ENCODE assay signal across 17 cellular contexts in genomic region chr15:67792250-67792942, GRCh38. TPM values are rescaled to one million over a fixed set of nuclear protein-coding genes. Genes with fewer than 3 reads are reported as not detected.
"Had no signal": no experiment of that assay in that cellular context is flagged by ENCODE, and none has a peak within 500 bp of the region (broad histone marks: within the 10 kb centered on the region; RNA-seq: fewer than 3 reads in every experiment).

No MANE protein-coding gene starts in this region.

- H3K27me3 ChIP-seq: gastroesophageal sphincter, upper lobe of left lung had no signal

- H3K36me3 ChIP-seq: prostate gland, upper lobe of left lung had no signal

- H3K9me3 ChIP-seq: prostate gland had no signal

- H3K4me3 ChIP-seq: coronary artery, gastroesophageal sphincter, prostate gland, upper lobe of left lung had no signal

- DNase-seq: activated naive CD4-positive, alpha-beta T cell treated with anti-CD3 and anti-CD28 coated beads, Interleukin-2, amount 10 ng/mL, durations not matched to agents 7 days and 5 days; caudate nucleus; effector CD4-positive, alpha-beta T cell; left cardiac atrium; naive thymus-derived CD4-positive, alpha-beta T cell; stimulated activated CD4-positive, alpha-beta T cell treated with anti-CD3 and anti-CD28 coated beads, Interleukin-2, amount 100 ng/mL, for 48 hours; stimulated activated naive CD4-positive, alpha-beta T cell treated with Interleukin-2 at 50 U/mL for 16 hours; T-helper 17 cell; upper lobe of left lung had no signal

- H3K4me1 ChIP-seq: gastroesophageal sphincter, prostate gland had no signal

- ATAC-seq: gastroesophageal sphincter; left cardiac atrium; naive thymus-derived CD4-positive, alpha-beta T cell; T-helper 17 cell had no signal

- H3K27ac ChIP-seq: coronary artery, gastroesophageal sphincter, prostate gland, upper lobe of left lung had no signal

RNA-seq across cellular contexts. Expression of gene SKOR1, which starts 32.9 kb away (rescaled TPM):
- polyA plus RNA-seq: naive thymus-derived CD4-positive, alpha-beta T cell had no signal

RNA-seq across cellular contexts. Expression of gene RNU6-1, which starts 47.4 kb away (rescaled TPM):
- total RNA-seq: activated T-helper 2 cell treated with anti-CD3 and anti-CD28 coated beads, Interferon-gamma antibody, Interleukin-2, Interleukin-4, amounts not matched to agents 10 μg/mL and 5 μg/mL and 100 μg/mL, durations not matched to agents 14 hours and 24 hours and 36 hours; gastroesophageal sphincter; left cardiac atrium; lung microvascular endothelial cell; mononuclear cell; naive thymus-derived CD4-positive, alpha-beta T cell; prostate gland; T-helper 17 cell; temporal lobe; upper lobe of left lung had no signal
- polyA plus RNA-seq: adipose tissue; naive thymus-derived CD4-positive, alpha-beta T cell had no signal
